ENCODE assay signal across 8 cellular contexts in the genomic region with DNA sequence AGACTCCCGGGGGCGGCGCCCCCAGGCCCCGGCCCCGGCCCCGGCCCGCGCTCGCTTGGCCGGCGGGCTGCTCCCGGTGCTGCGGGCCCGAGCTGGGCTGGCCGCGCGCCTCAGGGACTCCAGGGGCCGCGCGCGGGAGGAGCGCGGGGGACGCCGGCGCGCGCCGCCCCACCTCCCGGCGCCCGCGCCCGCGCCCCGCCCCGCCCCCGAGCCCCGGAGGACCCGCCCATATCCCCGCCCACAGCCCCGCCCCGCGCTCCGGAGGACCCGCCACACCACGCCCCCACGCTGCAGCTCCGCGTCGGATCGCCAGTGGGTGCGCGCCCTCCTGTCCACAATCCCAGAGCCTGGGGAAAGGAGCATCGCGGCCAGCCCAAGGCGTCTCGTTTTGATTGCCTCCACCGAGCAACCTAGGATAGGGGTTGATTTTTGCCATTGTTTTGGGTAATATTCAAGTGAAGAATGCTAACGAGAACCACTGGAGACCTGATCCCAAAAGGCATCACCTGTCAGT. TPM values are rescaled to one million over a fixed set of nuclear protein-coding genes. Genes with fewer than 3 reads are reported as not detected.
A peak's percentile ranks its signal among the peaks of the same experiment; 100 is the strongest.
DNase-seq lines count a peak whose midpoint lies in the region; ATAC-seq and TF ChIP-seq lines count a peak whose summit lies in the region.

Gene PARD6G, minus strand, starts transcription at position 112 of the 514 bp plus-strand sequence. CDS start 166 bp downstream, outside the sequence.

- ATAC-seq in HG03280 (IDR thresholded peaks at IDR 0.05; ENCODE audit: unreplicated experiment): peak; percentile 78
- peak; percentile 93 for ATAC-seq in mucosa of descending colon

- DNase-seq in NCI-H2029 (lab: John Stamatoyannopoulos, UW) (peak; percentile 14), NCI-H2029 treated with DMSO at 0.1 percent for 48 hours (lab: John Stamatoyannopoulos, UW) (no peak), NCI-H748 (lab: John Stamatoyannopoulos, UW; ENCODE audit: unreplicated experiment) (peak; percentile 91), epithelial cell of prostate (ENCODE audit: low read depth, low spot score) (no peak), mucosa of descending colon (peak; percentile 77 to 82 (median 82))
- DNase-seq in activated CD8-positive, alpha-beta memory T cell treated with anti-CD3 and anti-CD28 coated beads, Interleukin-2, amount 50 U/mL, for 48 hours: peak; percentile 85
- DNase-seq in stimulated activated CD8-positive, alpha-beta memory T cell treated with anti-CD3 and anti-CD28 coated beads, Interleukin-15, amount 100 ng/mL, for 48 hours (ENCODE audit: low read depth in 2 of 2): peak; percentile 36

- no peak for TF ChIP-seq CTCF in mucosa of descending colon (IDR thresholded peaks at IDR 0.05)

- H3K36me3 ChIP-seq in mucosa of descending colon (ENCODE audit: low read depth): no peaks in the 10 kb centered on the region

- intact Hi-C loops in mucosa of descending colon (cut with DNase I, micrococcal nuclease): no loop called here

- H3K4me3 ChIP-seq in mucosa of descending colon: peak within 1 kb of the TSS; percentile 14

- H3K4me1 ChIP-seq in mucosa of descending colon (ENCODE audit: low read depth): peaks cover 6% of the 10 kb centered on the region

- peak within 1 kb of the TSS; percentile 71 for H3K27ac ChIP-seq in epithelial cell of prostate

- H3K9me3 ChIP-seq in mucosa of descending colon: no peaks in the 10 kb centered on the region

RNA-seq across cellular contexts. Expression of gene PARD6G, which starts in this region (rescaled TPM):
- 1 to 10 TPM in 2 of 3 donors, under 1 TPM in 1; 0.58 to 8.5 (median 2.0) TPM for total RNA-seq in mucosa of descending colon

Comparison
In these comparisons a context has a peak if more than half of its experiments do, and no peak if none do; other contexts are left out.
1. DNase-seq: peak in NCI-H2029 (single experiment), NCI-H748 (single experiment), activated CD8-positive, alpha-beta memory T cell treated with anti-CD3 and anti-CD28 coated beads, Interleukin-2, amount 50 U/mL, for 48 hours (single experiment), mucosa of descending colon (3 of 3) and stimulated activated CD8-positive, alpha-beta memory T cell treated with anti-CD3 and anti-CD28 coated beads, Interleukin-15, amount 100 ng/mL, for 48 hours (2 of 2); none in NCI-H2029 treated with DMSO at 0.1 percent for 48 hours (single experiment) and epithelial cell of prostate (single experiment).